ENCODE assay signal across 21 cellular contexts in the genomic region with DNA sequence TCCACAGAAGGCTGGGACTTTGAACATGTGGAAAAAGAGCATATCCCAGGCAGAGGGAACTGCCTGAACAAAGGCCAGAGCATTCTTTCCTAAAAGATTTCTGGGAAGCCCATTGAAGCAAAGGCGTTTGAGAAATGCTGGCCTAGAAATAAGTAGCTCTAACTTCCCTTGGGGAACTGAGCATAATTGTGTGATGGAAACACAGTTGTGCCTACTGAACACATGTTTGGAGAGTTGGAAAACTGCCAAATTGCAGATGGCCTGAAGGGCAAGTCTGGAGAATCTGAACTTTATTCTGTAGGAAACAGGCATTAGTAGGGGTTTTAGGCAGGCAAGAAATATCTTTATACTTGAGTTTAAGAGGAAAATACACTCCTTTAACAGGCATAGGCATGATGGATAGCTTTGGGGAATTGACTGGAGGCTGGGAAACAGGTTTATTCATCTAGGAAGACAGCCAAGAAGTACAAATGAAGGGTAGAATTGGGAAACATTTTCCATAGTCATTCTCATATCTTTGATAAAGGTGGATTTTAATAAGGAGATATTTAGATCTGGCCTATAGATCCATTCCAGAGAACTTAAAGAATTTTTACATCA.
DNase-seq lines count a peak whose midpoint lies in the region; ATAC-seq and TF ChIP-seq lines count a peak whose summit lies in the region.
"Had no signal": no experiment of that assay in that cellular context is flagged by ENCODE, and none has a peak within 500 bp of the region (broad histone marks: within the 10 kb centered on the region; RNA-seq: fewer than 3 reads in every experiment).

No MANE protein-coding gene starts in this region.

- H3K36me3 ChIP-seq in BE2C (no peaks in the 10 kb centered on the region), left ventricle myocardium inferior (no peaks in the 10 kb centered on the region)
- H3K36me3 ChIP-seq: heart right ventricle had no signal

- peaks cover 3% of the 10 kb centered on the region; the same call in 1 of the 2 replicates for H3K4me1 ChIP-seq in BE2C
- no peaks in the 10 kb centered on the region for H3K4me1 ChIP-seq in left ventricle myocardium inferior
- H3K4me1 ChIP-seq: heart right ventricle, psoas muscle, testis had no signal

- H3K27me3 ChIP-seq in BE2C = no peaks in the 10 kb centered on the region
- no peaks in the 10 kb centered on the region for H3K27me3 ChIP-seq in left ventricle myocardium inferior (ENCODE audit: low read depth)
- H3K27me3 ChIP-seq: heart right ventricle, testis had no signal

- no peak for ATAC-seq in GM18519 (IDR thresholded peaks at IDR 0.05; ENCODE audit: low FRiP score, unreplicated experiment)
- ATAC-seq: K562, psoas muscle had no signal

- H3K9me3 ChIP-seq in BE2C (no peaks in the 10 kb centered on the region), left ventricle myocardium inferior (replicated peaks) (peaks cover 19% of the 10 kb centered on the region)
- H3K9me3 ChIP-seq: psoas muscle, testis had no signal

- H3K4me3 ChIP-seq in BE2C (ENCODE audit: low read depth, low read length) = no peak overlapping the region
- H3K4me3 ChIP-seq in left ventricle myocardium inferior = no peak overlapping the region
- H3K4me3 ChIP-seq: heart right ventricle, K562, psoas muscle, testis had no signal

- intact Hi-C loops in left ventricle myocardium inferior (cut with micrococcal nuclease) = no loop called here

- in situ Hi-C loops in SK-MEL-5 (cut with HindIII; ENCODE audit: low pct_unique_long_range_greater_than_20kb, low sequenced_read_pairs) = no loop called here

- TF ChIP-seq CTCF in BE2C (IDR thresholded peaks at IDR 0.05; ENCODE audit: low read depth, low read length) (no peak), left ventricle myocardium inferior (IDR thresholded peaks at IDR 0.05; ENCODE audit: borderline replicate concordance) (no peak)

- no peak overlapping the region for H3K27ac ChIP-seq in left ventricle myocardium inferior (replicated peaks)
- H3K27ac ChIP-seq: heart right ventricle, psoas muscle, testis had no signal

- DNase-seq in BE2C (peak; percentile 34), NCI-H1105 (lab: John Stamatoyannopoulos, UW) (peak; percentile 41), SK-MEL-5 (ENCODE audit: low read depth, low spot score) (peak; percentile 55), medulla oblongata (ENCODE audit: extremely low spot score) (peak; percentile 22), SK-N-DZ (ENCODE audit: low spot score) (no peak), left ventricle myocardium inferior (no peak)
- no peak for DNase-seq in activated T-cell treated with anti-CD3 and anti-CD28 coated beads, Interleukin-2, amount 50 U/mL, for 1 hour
- DNase-seq: activated naive CD4-positive, alpha-beta T cell treated with anti-CD3 and anti-CD28 coated beads, Interleukin-2, amount 10 ng/mL, durations not matched to agents 7 days and 5 days; CD4-positive, CD25-positive, alpha-beta regulatory T cell; GDM1; H9; heart right ventricle; NCI-H187 treated with DMSO at 0.1 percent for 48 hours; NCI-H524 treated with DMSO at 0.1 percent for 48 hours; psoas muscle; small intestine; stimulated activated CD4-positive, alpha-beta T cell treated with anti-CD3 and anti-CD28 coated beads, Interleukin-2, amount 100 ng/mL, for 48 hours; stimulated activated naive CD4-positive, alpha-beta T cell; testis had no signal

Comparison
In these comparisons a context has a peak if more than half of its experiments do, and no peak if none do; other contexts are left out.
1. DNase-seq: peak in BE2C (single experiment), NCI-H1105 (single experiment), SK-MEL-5 (single experiment) and medulla oblongata (single experiment); none in SK-N-DZ (single experiment), left ventricle myocardium inferior (single experiment) and activated T-cell treated with anti-CD3 and anti-CD28 coated beads, Interleukin-2, amount 50 U/mL, for 1 hour (single experiment).